Comparison of ENCODE assay signal across 13 cellular contexts in the genomic region with DNA sequence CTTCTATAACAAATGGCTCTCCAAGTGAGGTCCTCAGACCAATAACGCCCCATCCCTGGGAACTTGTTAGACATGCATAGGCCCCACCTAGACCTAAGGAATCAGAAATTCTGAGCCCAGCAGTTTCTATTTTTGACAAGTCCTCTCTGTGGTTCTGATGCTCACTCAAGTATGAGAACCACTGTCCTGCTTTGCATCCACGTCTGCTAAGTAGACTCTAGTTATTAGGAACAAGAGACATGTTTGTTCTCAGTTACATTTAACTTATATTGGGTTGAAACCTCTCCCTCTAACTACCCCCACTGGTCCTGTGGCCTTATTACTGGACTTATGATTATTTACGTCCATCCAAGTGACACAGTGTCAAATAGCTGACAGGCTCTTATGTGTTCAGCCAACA.
A peak's percentile ranks its signal among the peaks of the same experiment; 100 is the strongest.
DNase-seq lines count a peak whose midpoint lies in the region; ATAC-seq and TF ChIP-seq lines count a peak whose summit lies in the region.
"Had no signal": no experiment of that assay in that cellular context is flagged by ENCODE, and none has a peak within 500 bp of the region (broad histone marks: within the 10 kb centered on the region; RNA-seq: fewer than 3 reads in every experiment).

No MANE protein-coding gene starts in this region.

- no peak for DNase-seq in smooth muscle cell (lab: John Stamatoyannopoulos, UW; ENCODE audit: unreplicated experiment)
- DNase-seq in NCI-H2029 (lab: John Stamatoyannopoulos, UW): no peak
- DNase-seq in pons (ENCODE audit: low spot score): no peak
- no peak for DNase-seq in NCI-H69 (lab: John Stamatoyannopoulos, UW)
- DNase-seq: activated CD4-positive, alpha-beta T cell treated with anti-CD3 and anti-CD28 coated beads for 4 hours; AML-193; NCI-H748 treated with DMSO at 0.1 percent for 48 hours had no signal

- no peaks in the 10 kb centered on the region for H3K4me1 ChIP-seq in smooth muscle cell (ENCODE audit: low read depth)

- H3K4me3 ChIP-seq in smooth muscle cell: no peak overlapping the region

- H3K9me3 ChIP-seq in smooth muscle cell (replicated peaks; ENCODE audit: low read depth): no peaks in the 10 kb centered on the region

- H3K79me2 ChIP-seq in smooth muscle cell (ENCODE audit: low read depth): no peaks in the 10 kb centered on the region

- TF ChIP-seq CTCF in smooth muscle cell (IDR thresholded peaks at IDR 0.05; ENCODE audit: borderline replicate concordance, insufficient read depth, poor library complexity, severe bottlenecking): no peak

- no peak overlapping the region for H3K4me2 ChIP-seq in smooth muscle cell

- 86% methylated on average over 3 of the region's 3 CpGs for WGBS in smooth muscle cell (ENCODE audit: low lambda C conversion rate)

- H3K27ac ChIP-seq in smooth muscle cell (ENCODE audit: low read depth): no peak overlapping the region

- no peaks in the 10 kb centered on the region for H3F3A ChIP-seq in smooth muscle cell (ENCODE audit: low read depth)

- H3K36me3 ChIP-seq in smooth muscle cell (ENCODE audit: low read depth): no peaks in the 10 kb centered on the region

- H3K9ac ChIP-seq in smooth muscle cell (ENCODE audit: low read depth): no peak overlapping the region

- ATAC-seq in GM18499 (IDR thresholded peaks at IDR 0.05; ENCODE audit: insufficient read depth, unreplicated experiment) (peak; percentile 83), GM19438 (IDR thresholded peaks at IDR 0.05; ENCODE audit: low read depth, unreplicated experiment) (peak; percentile 82), HG02852 (IDR thresholded peaks at IDR 0.05; ENCODE audit: unreplicated experiment) (peak; percentile 86), HG03521 (IDR thresholded peaks at IDR 0.05; ENCODE audit: unreplicated experiment) (peak; percentile 77)
- ATAC-seq: natural killer cell treated with Interleukin-12 subunit alpha and Interleukin-12 subunit beta and Interleukin-15 and Interleukin-18, amount 100 ng/mL, for 72 hours; SK-N-SH treated with all-trans-retinoic acid at 6 μM for 48 hours had no signal

- no peak overlapping the region for H2AFZ ChIP-seq in smooth muscle cell (ENCODE audit: low read depth)

- no peaks in the 10 kb centered on the region for H4K20me1 ChIP-seq in smooth muscle cell (ENCODE audit: low read depth)

- no peaks in the 10 kb centered on the region for H3K27me3 ChIP-seq in smooth muscle cell (ENCODE audit: low read depth)
